16 cellular contexts compared by ENCODE assay signal in genomic region chr21:26125433-26126167, GRCh38. TPM values are rescaled to one million over a fixed set of nuclear protein-coding genes. Genes with fewer than 3 reads are reported as not detected.
DNase-seq lines count a peak whose midpoint lies in the region; ATAC-seq and TF ChIP-seq lines count a peak whose summit lies in the region.
"Had no signal": no experiment of that assay in that cellular context is flagged by ENCODE, and none has a peak within 500 bp of the region (broad histone marks: within the 10 kb centered on the region; RNA-seq: fewer than 3 reads in every experiment).

No MANE protein-coding gene starts in this region.

- in situ Hi-C loops in HAP-1 (cut with MboI; ENCODE audit: low sequenced_read_pairs), result no loop called here

- H3K9me3 ChIP-seq in HAP-1 (no peaks in the 10 kb centered on the region), adipocyte (ENCODE audit: control insufficient read depth, low read length) (no peaks in the 10 kb centered on the region), gastroesophageal sphincter (no peaks in the 10 kb centered on the region), prostate gland (no peaks in the 10 kb centered on the region)

- TF ChIP-seq EP300 in gastroesophageal sphincter (IDR thresholded peaks at IDR 0.05), result no peak

- H3K27me3 ChIP-seq in HAP-1 (ENCODE audit: low read depth) (no peaks in the 10 kb centered on the region), adipocyte (replicated peaks; ENCODE audit: control insufficient read depth, insufficient read depth, low read length) (no peaks in the 10 kb centered on the region), gastroesophageal sphincter (no peaks in the 10 kb centered on the region), prostate gland (replicated peaks; ENCODE audit: insufficient read depth) (no peaks in the 10 kb centered on the region), H7 (ENCODE audit: control insufficient read depth, insufficient read depth, low read length) (no peaks in the 10 kb centered on the region)

- WGBS in gastroesophageal sphincter (ENCODE audit: low coverage in 1 of 2), 2 donors, result 76 to 91% methylated on average over 6 to 8 of the region's 8 CpGs
- 27% methylated on average over 8 of the region's 8 CpGs for WGBS in prostate gland

- TF ChIP-seq CTCF in gastroesophageal sphincter (IDR thresholded peaks at IDR 0.05) (no peak), prostate gland (IDR thresholded peaks at IDR 0.05) (no peak)

- H3K9ac ChIP-seq in adipocyte (ENCODE audit: low read length), result no peak overlapping the region

- ATAC-seq in gastroesophageal sphincter, result no peak
- ATAC-seq in GM18505 (IDR thresholded peaks at IDR 0.05; ENCODE audit: unreplicated experiment), result no peak
- ATAC-seq: activated T-helper 17 cell treated with anti-CD3 and anti-CD28 coated beads, Interleukin-2, amount 50 U/mL, for 72 hours had no signal

- peaks cover 55% of the 10 kb centered on the region for H3K4me1 ChIP-seq in HAP-1
- H3K4me1 ChIP-seq in adipocyte (ENCODE audit: control insufficient read depth, insufficient read depth, low read length), result peaks cover 37% of the 10 kb centered on the region
- peaks cover 20 to 93% (median 26%) of the 10 kb centered on the region in 3 donors for H3K4me1 ChIP-seq in gastroesophageal sphincter
- H3K4me1 ChIP-seq in prostate gland (replicated peaks), result peaks cover 14% of the 10 kb centered on the region

- peaks cover 3% of the 10 kb centered on the region; the same call in 1 of the 2 replicates for H3K36me3 ChIP-seq in HAP-1 (replicated peaks)
- H3K36me3 ChIP-seq in adipocyte (ENCODE audit: control insufficient read depth, insufficient read depth, low read length, severe bottlenecking), result no peaks in the 10 kb centered on the region
- no peaks in the 10 kb centered on the region for H3K36me3 ChIP-seq in gastroesophageal sphincter
- H3K36me3 ChIP-seq in prostate gland, result no peaks in the 10 kb centered on the region
- no peaks in the 10 kb centered on the region for H3K36me3 ChIP-seq in H7 (replicated peaks; ENCODE audit: control insufficient read depth, insufficient read depth, low read length)

- TF ChIP-seq POLR2A in gastroesophageal sphincter (IDR thresholded peaks at IDR 0.05), result no peak
- no peak for TF ChIP-seq POLR2A in prostate gland (IDR thresholded peaks at IDR 0.05)
- TF ChIP-seq POLR2A in GM18505 (IDR thresholded peaks at IDR 0.05; ENCODE audit: borderline replicate concordance, extremely low read depth, insufficient read depth, insufficient read length), result no peak

- H3K27ac ChIP-seq in gastroesophageal sphincter, result peak overlapping the region; percentile 49 to 71 (median 63)
- H3K27ac ChIP-seq in prostate gland, result peak overlapping the region; percentile 21 to 30
- H3K27ac ChIP-seq: WERI-Rb-1 had no signal

- DNase-seq in HAP-1 (ENCODE audit: low spot score in 2 of 2) (peak; percentile 16 to 45), adipocyte (ENCODE audit: low read depth) (peak; percentile 31), prostate gland (ENCODE audit: low spot score) (no peak), H7 (no peak), GOT3 (lab: John Stamatoyannopoulos, UW) (no peak), SHP77 (lab: John Stamatoyannopoulos, UW) (no peak)
- DNase-seq: cortex of kidney; hippocampal formation; NCI-H1417 treated with DMSO at 0.1 percent for 48 hours; NCI-H345; stimulated activated CD4-positive, alpha-beta T cell treated with anti-CD3 and anti-CD28 coated beads, Interleukin-12 subunit alpha, Interleukin-12 subunit beta, amount 100 ng/mL, for 4 hours; stimulated activated naive CD4-positive, alpha-beta T cell; WERI-Rb-1 had no signal

- H3K4me3 ChIP-seq in HAP-1 (no peak overlapping the region), adipocyte (ENCODE audit: low read length) (no peak overlapping the region), gastroesophageal sphincter (no peak overlapping the region), prostate gland (no peak overlapping the region), H7 (ENCODE audit: insufficient read depth, low read depth, low read length) (no peak overlapping the region)

- intact Hi-C loops in prostate gland (cut with DNase I), result loop anchor here (10.0 kb wide), 1 partner anchor 61 kb away; no protein-coding TSS in a partner anchor

RNA-seq across cellular contexts. Expression of gene APP, which starts 45.0 kb away (rescaled TPM):
- total RNA-seq in gastroesophageal sphincter, result 100 to 1,000 TPM; 282 to 724 (median 545) TPM
- total RNA-seq in prostate gland, result 100 to 1,000 TPM; 267 to 564 TPM
- total RNA-seq in H7 (2014; rRNA removed; shearing (Covaris generic)), result 316 and 368 TPM in 2 replicates

Comparison
In these comparisons a context has a peak if more than half of its experiments do, and no peak if none do; other contexts are left out.
1. DNase-seq: peak in HAP-1 (2 of 2) and adipocyte (single experiment); none in prostate gland (single experiment), H7 (single experiment), GOT3 (single experiment) and SHP77 (0 of 2).